In genomic region chr6:116560130-116560529, GRCh38 we compare ENCODE assay signal across 2 cellular contexts.
TF ChIP-seq lines count a peak whose summit lies in the region.

No MANE protein-coding gene starts in this region.

TF ChIP-seq in HCT116, 20 proteins besides CTCF, POLR2A, EP300 and RAD21:
- TF ChIP-seq EZH2phosphoT487 (IDR thresholded peaks at IDR 0.05; ENCODE audit: borderline replicate concordance), result no peak
- no peak for TF ChIP-seq ELF1 (IDR thresholded peaks at IDR 0.05; ENCODE audit: borderline replicate concordance, low read depth)
- TF ChIP-seq ZBTB33 (IDR thresholded peaks at IDR 0.05; ENCODE audit: extremely low read depth, insufficient replicate concordance, low read length), result no peak
- no peak for TF ChIP-seq POLR2AphosphoS5 (IDR thresholded peaks at IDR 0.05; ENCODE audit: low read depth, low read length)
- TF ChIP-seq TCF7L2 (IDR thresholded peaks at IDR 0.05; ENCODE audit: borderline replicate concordance, extremely low read depth, insufficient read depth, insufficient read length), result no peak
- no peak for TF ChIP-seq MAX (IDR thresholded peaks at IDR 0.05)
TF ChIP-seq in HCT116: peak in this region for 0.

TF ChIP-seq in IMR-90, 13 proteins besides CTCF, POLR2A, EP300 and RAD21:
- TF ChIP-seq RCOR1 (IDR thresholded peaks at IDR 0.05; ENCODE audit: insufficient replicate concordance, low read length) (no peak), SMC3 (IDR thresholded peaks at IDR 0.05; ENCODE audit: low read depth, low read length) (no peak), NFE2L2 (IDR thresholded peaks at IDR 0.05; ENCODE audit: low read depth, low read length) (no peak), MXI1 (IDR thresholded peaks at IDR 0.05; ENCODE audit: borderline replicate concordance, low read depth, low read length) (no peak), RFX5 (IDR thresholded peaks at IDR 0.05; ENCODE audit: low read depth, low read length) (no peak), MAFK (IDR thresholded peaks at IDR 0.05; ENCODE audit: low read depth, low read length) (no peak), BHLHE40 (IDR thresholded peaks at IDR 0.05; ENCODE audit: low read depth, low read length) (no peak), CHD1 (IDR thresholded peaks at IDR 0.05; ENCODE audit: low read depth, low read length) (no peak), ELK1 (IDR thresholded peaks at IDR 0.05; ENCODE audit: borderline replicate concordance, low read depth, low read length) (no peak), USF2 (IDR thresholded peaks at IDR 0.05; ENCODE audit: low read depth, low read length) (no peak), MAZ (IDR thresholded peaks at IDR 0.05; ENCODE audit: borderline replicate concordance, low read depth, low read length) (no peak), CEBPB (IDR thresholded peaks at IDR 0.05; ENCODE audit: low read depth, low read length) (no peak)
